12 cellular contexts compared by ENCODE assay signal in genomic region chr14:61703342-61704129, GRCh38. TPM values are rescaled to one million over a fixed set of nuclear protein-coding genes. Genes with fewer than 3 reads are reported as not detected.
DNase-seq lines count a peak whose midpoint lies in the region; ATAC-seq and TF ChIP-seq lines count a peak whose summit lies in the region.
"Had no signal": no experiment of that assay in that cellular context is flagged by ENCODE, and none has a peak within 500 bp of the region (broad histone marks: within the 10 kb centered on the region; RNA-seq: fewer than 3 reads in every experiment).

No MANE protein-coding gene starts in this region.

- peaks cover 71% of the 10 kb centered on the region for H3K4me1 Mint-ChIP-seq in activated naive CD8-positive, alpha-beta T cell treated with anti-CD3 and anti-CD28 coated beads for 36 hours
- H3K4me1 Mint-ChIP-seq in natural killer cell treated with Interleukin-12 subunit alpha and Interleukin-12 subunit beta and Interleukin-15 and Interleukin-18, amount 100 ng/mL, for 72 hours (ENCODE audit: low read depth in 2 of 2) = peaks cover 54 to 64% of the 10 kb centered on the region in 2 donors

- H3K4me3 ChIP-seq in tibial artery (no peak overlapping the region), transverse colon (no peak overlapping the region)
- H3K4me3 ChIP-seq: esophagus squamous epithelium had no signal

- H3K27me3 ChIP-seq in tibial artery = no peaks in the 10 kb centered on the region
- no peaks in the 10 kb centered on the region for H3K27me3 ChIP-seq in transverse colon
- H3K27me3 ChIP-seq: esophagus squamous epithelium had no signal

- TF ChIP-seq EP300 in transverse colon (IDR thresholded peaks at IDR 0.05; ENCODE audit: low read depth) = no peak

- no peaks in the 10 kb centered on the region for H3K27me3 Mint-ChIP-seq in activated naive CD8-positive, alpha-beta T cell treated with anti-CD3 and anti-CD28 coated beads for 36 hours
- H3K27me3 Mint-ChIP-seq in natural killer cell treated with Interleukin-12 subunit alpha and Interleukin-12 subunit beta and Interleukin-15 and Interleukin-18, amount 100 ng/mL, for 72 hours = no peaks in the 10 kb centered on the region

- H3K9me3 ChIP-seq in tibial artery (no peaks in the 10 kb centered on the region), transverse colon (no peaks in the 10 kb centered on the region)
- H3K9me3 ChIP-seq: esophagus squamous epithelium had no signal

- TF ChIP-seq CTCF in GM13977 (IDR thresholded peaks at IDR 0.05; ENCODE audit: extremely low read depth, insufficient read depth, missing control alignments) (no peak), tibial artery (IDR thresholded peaks at IDR 0.05) (no peak), transverse colon (IDR thresholded peaks at IDR 0.05) (no peak)

- ATAC-seq in HG02571 (IDR thresholded peaks at IDR 0.05; ENCODE audit: unreplicated experiment) = peak; percentile 37
- ATAC-seq in natural killer cell treated with Interleukin-12 subunit alpha and Interleukin-12 subunit beta and Interleukin-15 and Interleukin-18, amount 100 ng/mL, for 72 hours = peak; percentile 45 to 75

- H3K4me1 ChIP-seq in tibial artery (peaks cover 0 to 57% (median 2%) of the 10 kb centered on the region in 4 donors), transverse colon (peaks cover 0 to 72% (median 28%) of the 10 kb centered on the region in 4 donors)

- 35 to 36% methylated on average over 3 of the region's 3 CpGs for WGBS in transverse colon (ENCODE audit: low coverage in 1 of 2), 2 donors

- intact Hi-C loops in tibial artery (cut with DNase I; ENCODE audit: low total_unique reads) = no loop called here
- intact Hi-C loops in transverse colon (cut with DNase I; ENCODE audit: low total_unique reads) = no loop called here

- no peak overlapping the region for H3K4me3 Mint-ChIP-seq in activated naive CD8-positive, alpha-beta T cell treated with anti-CD3 and anti-CD28 coated beads for 36 hours
- H3K4me3 Mint-ChIP-seq in natural killer cell treated with Interleukin-12 subunit alpha and Interleukin-12 subunit beta and Interleukin-15 and Interleukin-18, amount 100 ng/mL, for 72 hours = peak overlapping the region; percentile 81

- TF ChIP-seq POLR2A in transverse colon (IDR thresholded peaks at IDR 0.05) = no peak

- H3K36me3 ChIP-seq in tibial artery = no peaks in the 10 kb centered on the region
- no peaks in the 10 kb centered on the region for H3K36me3 ChIP-seq in transverse colon
- H3K36me3 ChIP-seq: esophagus squamous epithelium had no signal

- no peaks in the 10 kb centered on the region for H3K9me3 Mint-ChIP-seq in activated naive CD8-positive, alpha-beta T cell treated with anti-CD3 and anti-CD28 coated beads for 36 hours
- H3K9me3 Mint-ChIP-seq in natural killer cell treated with Interleukin-12 subunit alpha and Interleukin-12 subunit beta and Interleukin-15 and Interleukin-18, amount 100 ng/mL, for 72 hours = no peaks in the 10 kb centered on the region

- peaks cover 57% of the 10 kb centered on the region for H3K36me3 Mint-ChIP-seq in activated naive CD8-positive, alpha-beta T cell treated with anti-CD3 and anti-CD28 coated beads for 36 hours
- H3K36me3 Mint-ChIP-seq in natural killer cell treated with Interleukin-12 subunit alpha and Interleukin-12 subunit beta and Interleukin-15 and Interleukin-18, amount 100 ng/mL, for 72 hours = peaks cover 27% of the 10 kb centered on the region

- in situ Hi-C loops in GM13977 (cut with MboI; ENCODE audit: low pct_unique_long_range_greater_than_20kb, low sequenced_read_pairs, unreplicated experiment) = no loop called here
- in situ Hi-C loops in transverse colon (cut with MboI; ENCODE audit: low pct_ligation_motif_present in 1 of 4, low pct_unique_long_range_greater_than_20kb in 1 of 4, low sequenced_read_pairs in 3 of 4) = no loop called here

- H3K27ac ChIP-seq in tibial artery (no peak overlapping the region), transverse colon (no peak overlapping the region)
- H3K27ac ChIP-seq: esophagus squamous epithelium, WERI-Rb-1 had no signal

- DNase-seq in GM13977 (ENCODE audit: low spot score) (peak; percentile 16), tibial artery (no peak), transverse colon (no peak), SIG-M5 treated with dmso at 0.1 percent for 504 hours (lab: John Stamatoyannopoulos, UW; ENCODE audit: unreplicated experiment) (no peak), cerebellum (ENCODE audit: low spot score) (no peak)
- no peak for DNase-seq in activated naive CD8-positive, alpha-beta T cell treated with anti-CD3 and anti-CD28 coated beads for 36 hours
- no peak for DNase-seq in natural killer cell treated with Interleukin-12 subunit alpha and Interleukin-12 subunit beta and Interleukin-15 and Interleukin-18, amount 100 ng/mL, for 72 hours (ENCODE audit: low spot score)
- DNase-seq: aorta; esophagus squamous epithelium; stimulated activated CD4-positive, alpha-beta T cell treated with anti-CD3 and anti-CD28 coated beads, Interleukin-2, amount 100 ng/mL, for 24 hours; WERI-Rb-1 had no signal

- H3K27ac Mint-ChIP-seq in activated naive CD8-positive, alpha-beta T cell treated with anti-CD3 and anti-CD28 coated beads for 36 hours = peak overlapping the region; percentile 15
- H3K27ac Mint-ChIP-seq in natural killer cell treated with Interleukin-12 subunit alpha and Interleukin-12 subunit beta and Interleukin-15 and Interleukin-18, amount 100 ng/mL, for 72 hours = peak overlapping the region; percentile 72

RNA-seq across cellular contexts. Expression of gene HIF1A, which starts 8.2 kb away (rescaled TPM):
- total RNA-seq in activated naive CD8-positive, alpha-beta T cell treated with anti-CD3 and anti-CD28 coated beads for 36 hours = 100 to 1,000 TPM; 157 to 158 TPM
- total RNA-seq in natural killer cell treated with Interleukin-12 subunit alpha and Interleukin-12 subunit beta and Interleukin-15 and Interleukin-18, amount 100 ng/mL, for 72 hours = 100 to 1,000 TPM; 452 to 579 TPM
- 100 to 1,000 TPM in 2 of 4 donors, 10 to 100 TPM in 2; 27.9 to 103 (median 76.1) TPM for total RNA-seq in transverse colon
- total RNA-seq in cerebellum = 129 TPM

RNA-seq across cellular contexts. Expression of gene SNAPC1, which starts 58.7 kb away (rescaled TPM):
- total RNA-seq in activated naive CD8-positive, alpha-beta T cell treated with anti-CD3 and anti-CD28 coated beads for 36 hours = 10 to 100 TPM in 1 of 2 experiments, 1 to 10 TPM in 1; 9.2 to 10.2 TPM
- 1 to 10 TPM; 8.8 TPM for total RNA-seq in natural killer cell treated with Interleukin-12 subunit alpha and Interleukin-12 subunit beta and Interleukin-15 and Interleukin-18, amount 100 ng/mL, for 72 hours
- 1 to 10 TPM in 2 of 4 donors, under 1 TPM in 1, not detected in 1; 0.20 to 5.1 (median 3.8) TPM for total RNA-seq in transverse colon
- total RNA-seq in cerebellum = 6.9 TPM
